Comparison of ENCODE assay signal across 15 cellular contexts in the genomic region with DNA sequence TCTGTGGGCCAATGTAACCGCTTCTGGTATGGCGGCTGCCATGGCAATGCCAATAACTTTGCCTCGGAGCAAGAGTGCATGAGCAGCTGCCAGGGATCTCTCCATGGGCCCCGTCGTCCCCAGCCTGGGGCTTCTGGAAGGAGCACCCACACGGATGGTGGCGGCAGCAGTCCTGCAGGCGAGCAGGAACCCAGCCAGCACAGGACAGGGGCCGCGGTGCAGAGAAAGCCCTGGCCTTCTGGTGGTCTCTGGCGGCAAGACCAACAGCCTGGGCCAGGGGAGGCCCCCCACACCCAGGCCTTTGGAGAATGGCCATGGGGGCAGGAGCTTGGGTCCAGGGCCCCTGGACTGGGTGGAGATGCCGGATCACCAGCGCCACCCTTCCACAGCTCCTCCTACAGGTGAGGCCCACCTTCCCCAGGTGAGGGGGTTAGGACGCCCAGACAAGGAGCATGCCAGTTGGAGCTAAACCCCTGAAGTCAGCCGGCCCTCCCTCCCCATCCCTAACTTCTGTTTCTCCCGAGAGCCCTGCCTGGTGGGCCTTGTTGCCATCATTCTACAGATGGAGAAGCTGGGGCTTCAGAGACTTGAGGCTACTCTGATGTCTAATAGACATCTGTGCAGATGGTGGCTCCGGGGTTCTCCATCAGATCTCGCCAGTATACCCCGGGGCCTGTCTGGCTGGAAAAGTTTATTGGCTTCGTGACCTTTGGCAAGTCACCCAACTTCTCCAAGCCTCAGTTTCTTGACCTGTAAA. TPM values are rescaled to one million over a fixed set of nuclear protein-coding genes. Genes with fewer than 3 reads are reported as not detected.
A peak's percentile ranks its signal among the peaks of the same experiment; 100 is the strongest.
DNase-seq lines count a peak whose midpoint lies in the region; ATAC-seq and TF ChIP-seq lines count a peak whose summit lies in the region.
"Had no signal": no experiment of that assay in that cellular context is flagged by ENCODE, and none has a peak within 500 bp of the region (broad histone marks: within the 10 kb centered on the region; RNA-seq: fewer than 3 reads in every experiment).

No MANE protein-coding gene starts in this region.

- CTCF ChIA-PET in activated naive CD4-positive, alpha-beta T cell treated with anti-CD3 and anti-CD28 coated beads for 36 hours (lab: Charles Lee) = no interaction called here

- no peaks in the 10 kb centered on the region for H3K9me3 ChIP-seq in heart right ventricle
- H3K9me3 ChIP-seq: BE2C, Caco-2 had no signal

- no peaks in the 10 kb centered on the region for H3K4me1 ChIP-seq in heart right ventricle
- H3K4me1 ChIP-seq: BE2C had no signal

- no peak overlapping the region for H3K4me3 ChIP-seq in heart right ventricle

- H3K4me1 Mint-ChIP-seq in activated naive CD4-positive, alpha-beta T cell treated with anti-CD3 and anti-CD28 coated beads for 36 hours (ENCODE audit: low read depth) = peaks cover 2% of the 10 kb centered on the region

- H3K27me3 Mint-ChIP-seq in activated naive CD4-positive, alpha-beta T cell treated with anti-CD3 and anti-CD28 coated beads for 36 hours (ENCODE audit: low read depth) = peaks cover 2% of the 10 kb centered on the region

- ATAC-seq in heart right ventricle = no peak
- ATAC-seq: CD8-positive, alpha-beta T cell had no signal

- DNase-seq in cardiac septum (ENCODE audit: low spot score) (peak; percentile 74), heart right ventricle (no peak), D341Med (ENCODE audit: low spot score) (peak; percentile 33), mesenteric fat pad (ENCODE audit: low spot score) (peak; percentile 85), cerebellum (ENCODE audit: low spot score) (no peak), NCI-H1048 (lab: John Stamatoyannopoulos, UW) (no peak)
- DNase-seq in activated naive CD4-positive, alpha-beta T cell treated with anti-CD3 and anti-CD28 coated beads for 36 hours = no peak
- DNase-seq: BE2C, Caco-2, DMS53, GF-D8, IMR-90, KBM-7 had no signal

- no peak overlapping the region for H3K4me3 Mint-ChIP-seq in activated naive CD4-positive, alpha-beta T cell treated with anti-CD3 and anti-CD28 coated beads for 36 hours
- H3K4me3 Mint-ChIP-seq: CD8-positive, alpha-beta T cell had no signal

- whole genome bisulfite sequencing in heart right ventricle, 2 donors = 93 to 94% methylated on average over 20 of the region's 20 CpGs

- no peak for TF ChIP-seq CTCF in heart right ventricle (IDR thresholded peaks at IDR 0.05)

- intact Hi-C loops in cardiac septum (cut with DNase I) (no loop called here), heart right ventricle (cut with DNase I) (no loop called here)
- intact Hi-C loops in activated naive CD4-positive, alpha-beta T cell treated with anti-CD3 and anti-CD28 coated beads for 36 hours (cut with micrococcal nuclease) = no loop called here

- no peaks in the 10 kb centered on the region for H3K36me3 Mint-ChIP-seq in activated naive CD4-positive, alpha-beta T cell treated with anti-CD3 and anti-CD28 coated beads for 36 hours (ENCODE audit: low read depth)
- H3K36me3 Mint-ChIP-seq: CD8-positive, alpha-beta T cell had no signal

- H3K36me3 ChIP-seq in heart right ventricle = no peaks in the 10 kb centered on the region
- H3K36me3 ChIP-seq: BE2C had no signal

- H3K9me3 Mint-ChIP-seq in activated naive CD4-positive, alpha-beta T cell treated with anti-CD3 and anti-CD28 coated beads for 36 hours = no peaks in the 10 kb centered on the region
- H3K9me3 Mint-ChIP-seq: CD8-positive, alpha-beta T cell had no signal

- H3K27ac Mint-ChIP-seq in activated naive CD4-positive, alpha-beta T cell treated with anti-CD3 and anti-CD28 coated beads for 36 hours = no peak overlapping the region
- H3K27ac Mint-ChIP-seq: CD8-positive, alpha-beta T cell had no signal

- H3K27me3 ChIP-seq in heart right ventricle = peaks cover 0 to 3% (median 0%) of the 10 kb centered on the region in 7 donors
- H3K27me3 ChIP-seq: BE2C had no signal

- no peak overlapping the region for H3K27ac ChIP-seq in heart right ventricle
- H3K27ac ChIP-seq: C4-2B had no signal

RNA-seq across cellular contexts. Expression of gene PAPLN, which starts 25.3 kb away (rescaled TPM):
- 1.3 TPM for total RNA-seq in cardiac septum
- 1 to 10 TPM in 7 of 10 donors, under 1 TPM in 3; 0.67 to 3.8 (median 1.8) TPM for total RNA-seq in heart right ventricle
- polyA plus RNA-seq in heart right ventricle = 1 to 10 TPM in 1 of 2 donors, under 1 TPM in 1; 0.64 to 4.1 TPM
- 6.4 TPM for total RNA-seq in mesenteric fat pad
- 5.7 TPM for total RNA-seq in cerebellum
- 1 to 10 TPM; 1.0 TPM for total RNA-seq in activated naive CD4-positive, alpha-beta T cell treated with anti-CD3 and anti-CD28 coated beads for 36 hours
- total RNA-seq: CD8-positive, alpha-beta T cell had no signal

Comparison
In these comparisons a context has a peak if more than half of its experiments do, and no peak if none do; other contexts are left out.
1. DNase-seq: peak in cardiac septum (single experiment), D341Med (single experiment) and mesenteric fat pad (single experiment); none in heart right ventricle (0 of 2), cerebellum (single experiment), activated naive CD4-positive, alpha-beta T cell treated with anti-CD3 and anti-CD28 coated beads for 36 hours (single experiment) and NCI-H1048 (single experiment).